16 cellular contexts compared by ENCODE assay signal in genomic region chr14:98903371-98903770, GRCh38.
"Had no signal": no experiment of that assay in that cellular context is flagged by ENCODE, and none has a peak within 500 bp of the region (broad histone marks: within the 10 kb centered on the region; RNA-seq: fewer than 3 reads in every experiment).

No MANE protein-coding gene starts in this region.

- H3K4me3 ChIP-seq: body of pancreas, colonic mucosa, lung, neural progenitor cell, ovary, sigmoid colon, thoracic aorta, vagina had no signal

- DNase-seq: activated CD4-positive, alpha-beta memory T cell treated with anti-CD3 and anti-CD28 coated beads, Interleukin-2, amount 10 ng/mL, durations not matched to agents 7 days and 5 days; activated T-cell treated with anti-CD3 and anti-CD28 coated beads, Interleukin-2, amount 50 U/mL, for 24 hours; amniotic stem cell; body of pancreas; central memory CD4-positive, alpha-beta T cell; colonic mucosa; naive B cell; ovary; sigmoid colon; stimulated activated CD4-positive, alpha-beta T cell treated with anti-CD3 and anti-CD28 coated beads, Interleukin-1b, Interleukin-23, amount 100 ng/mL, for 48 hours; stimulated activated naive CD8-positive, alpha-beta T cell treated with anti-CD3 and anti-CD28 coated beads, Interleukin-15, amount 100 ng/mL, for 72 hours had no signal

- ATAC-seq: body of pancreas; stimulated activated naive CD8-positive, alpha-beta T cell treated with anti-CD3 and anti-CD28 coated beads, Interleukin-15, amount 100 ng/mL, for 72 hours had no signal

- H3K27me3 ChIP-seq: body of pancreas, colonic mucosa, neural progenitor cell, ovary, sigmoid colon, vagina had no signal

- H3K36me3 ChIP-seq: colonic mucosa, neural progenitor cell, ovary, sigmoid colon, thoracic aorta, vagina had no signal

- H3K27ac ChIP-seq: body of pancreas, colonic mucosa, neural progenitor cell, ovary, sigmoid colon, thoracic aorta, vagina, VCaP had no signal

- H3K9me3 ChIP-seq: body of pancreas, colonic mucosa, ovary, sigmoid colon, thoracic aorta, vagina had no signal

- H3K4me1 ChIP-seq: colonic mucosa had no signal
